Comparison of ENCODE assay signal across 1 cellular context in genomic region chr17:55996826-55997225, GRCh38.
TF ChIP-seq lines count a peak whose summit lies in the region.

No MANE protein-coding gene starts in this region.

TF ChIP-seq in HCT116, 20 proteins besides CTCF, POLR2A, EP300 and RAD21 (continued from another document):
- TF ChIP-seq TCF7L2 (IDR thresholded peaks at IDR 0.05; ENCODE audit: borderline replicate concordance, extremely low read depth, insufficient read depth, insufficient read length), result no peak
- no peak for TF ChIP-seq ZNF274 (IDR thresholded peaks at IDR 0.05; ENCODE audit: low read depth, low read length)
- TF ChIP-seq EZH2 (IDR thresholded peaks at IDR 0.05), result no peak
- no peak for TF ChIP-seq CBX3 (IDR thresholded peaks at IDR 0.05; ENCODE audit: low read depth)
- no peak for TF ChIP-seq SP1 (IDR thresholded peaks at IDR 0.05; ENCODE audit: low read depth)
- no peak for TF ChIP-seq YY1 (IDR thresholded peaks at IDR 0.05; ENCODE audit: extremely low read depth, insufficient replicate concordance, low read depth, low read length)
- TF ChIP-seq MAX (IDR thresholded peaks at IDR 0.05), result no peak
- TF ChIP-seq ATF3 (IDR thresholded peaks at IDR 0.05), result no peak
- TF ChIP-seq POLR2AphosphoS5 (IDR thresholded peaks at IDR 0.05; ENCODE audit: low read depth, low read length), result no peak
- no peak for TF ChIP-seq EZH2phosphoT487 (IDR thresholded peaks at IDR 0.05; ENCODE audit: borderline replicate concordance)
- no peak for TF ChIP-seq ELF1 (IDR thresholded peaks at IDR 0.05; ENCODE audit: borderline replicate concordance, low read depth)
- no peak for TF ChIP-seq FOSL1 (IDR thresholded peaks at IDR 0.05; ENCODE audit: low read depth)
- no peak for TF ChIP-seq CEBPB (IDR thresholded peaks at IDR 0.05; ENCODE audit: low read depth)
- no peak for TF ChIP-seq JUND (IDR thresholded peaks at IDR 0.05)
